In genomic region chr3:98812851-98813374, GRCh38 we compare ENCODE assay signal across 9 cellular contexts. TPM values are rescaled to one million over a fixed set of nuclear protein-coding genes. Genes with fewer than 3 reads are reported as not detected.
DNase-seq lines count a peak whose midpoint lies in the region; ATAC-seq, FAIRE-seq and TF ChIP-seq lines count a peak whose summit lies in the region.
"Had no signal": no experiment of that assay in that cellular context is flagged by ENCODE, and none has a peak within 500 bp of the region (broad histone marks: within the 10 kb centered on the region; RNA-seq: fewer than 3 reads in every experiment).

No MANE protein-coding gene starts in this region.

- FAIRE-seq in GM12892 (lab: Jason Lieb, UNC): no peak

- H3K4me1 Mint-ChIP-seq in brain: peaks cover 4% of the 10 kb centered on the region
- H3K4me1 Mint-ChIP-seq in activated CD4-positive, alpha-beta T cell treated with anti-CD3 and anti-CD28 coated beads for 36 hours: no peaks in the 10 kb centered on the region

- peaks cover 48% of the 10 kb centered on the region for H3F3A ChIP-seq in GM23248 (ENCODE audit: insufficient read depth)

- POLR2A ChIA-PET in activated CD4-positive, alpha-beta T cell treated with anti-CD3 and anti-CD28 coated beads for 36 hours (lab: Charles Lee): no interaction called here

- H4K20me1 ChIP-seq in DND-41 (ENCODE audit: insufficient read depth, low read length): no peaks in the 10 kb centered on the region
- no peaks in the 10 kb centered on the region for H4K20me1 ChIP-seq in GM23248 (ENCODE audit: insufficient read depth)

- H3K36me3 ChIP-seq in DND-41 (ENCODE audit: insufficient read depth, low read length): peaks cover 29% of the 10 kb centered on the region
- peaks cover 86% of the 10 kb centered on the region for H3K36me3 ChIP-seq in GM23248 (ENCODE audit: low read depth)

- no peak overlapping the region for H3K27ac Mint-ChIP-seq in brain
- H3K27ac Mint-ChIP-seq in activated CD4-positive, alpha-beta T cell treated with anti-CD3 and anti-CD28 coated beads for 36 hours: no peak overlapping the region

- in situ Hi-C loops in GM23248 (cut with MboI): no loop called here

- no peaks in the 10 kb centered on the region for H3K27me3 Mint-ChIP-seq in brain
- no peaks in the 10 kb centered on the region for H3K27me3 Mint-ChIP-seq in activated CD4-positive, alpha-beta T cell treated with anti-CD3 and anti-CD28 coated beads for 36 hours

- no peak overlapping the region for H3K4me3 Mint-ChIP-seq in brain
- no peak overlapping the region for H3K4me3 Mint-ChIP-seq in activated CD4-positive, alpha-beta T cell treated with anti-CD3 and anti-CD28 coated beads for 36 hours

- WGBS in GM23248 (ENCODE audit: low coverage in 1 of 2, low lambda C conversion rate in 2 of 2, missing lambda C conversion rate in 2 of 2), 2 experiments: 66 to 70% methylated on average over 5 of the region's 5 CpGs

- H3K9me2 ChIP-seq in GM23248 (ENCODE audit: insufficient read depth): no peaks in the 10 kb centered on the region

- H3K9me3 ChIP-seq in DND-41 (ENCODE audit: insufficient read depth, low read length, severe bottlenecking) (no peaks in the 10 kb centered on the region), GM23248 (ENCODE audit: low read depth) (no peaks in the 10 kb centered on the region)

- TF ChIP-seq CTCF in DND-41 (IDR thresholded peaks at IDR 0.05; ENCODE audit: borderline replicate concordance, extremely low read depth, low read length, poor library complexity, severe bottlenecking) (peak; percentile 80), brain (conservative IDR thresholded peaks at IDR 0.05) (peak; percentile 80 to 84)

- no peak overlapping the region for H3K27ac ChIP-seq in DND-41 (ENCODE audit: low read length)
- H3K27ac ChIP-seq in GM23248: no peak overlapping the region

- no peak for TF ChIP-seq POLR2A in GM12892 (IDR thresholded peaks at IDR 0.05; ENCODE audit: low read depth, low read length)

- no peaks in the 10 kb centered on the region for H3K79me2 ChIP-seq in DND-41 (ENCODE audit: insufficient read depth, low read length)
- H3K79me2 ChIP-seq in GM23248 (ENCODE audit: insufficient read depth): peaks cover 24% of the 10 kb centered on the region

- no peak overlapping the region for H3K9ac ChIP-seq in DND-41 (ENCODE audit: low read depth, low read length)
- H3K9ac ChIP-seq in GM23248: no peak overlapping the region

- no peaks in the 10 kb centered on the region for H3K4me1 ChIP-seq in DND-41 (ENCODE audit: insufficient read depth, low read length)
- H3K4me1 ChIP-seq in GM23248 (ENCODE audit: insufficient read depth): peaks cover 17% of the 10 kb centered on the region

- no peak overlapping the region for H2AFZ ChIP-seq in DND-41 (ENCODE audit: low read depth, low read length)
- H2AFZ ChIP-seq in GM23248: no peak overlapping the region

- H3K4me2 ChIP-seq in DND-41 (ENCODE audit: insufficient read depth, low read length) (no peak overlapping the region), GM23248 (ENCODE audit: unreplicated experiment) (no peak overlapping the region)

- ATAC-seq in DND-41 (ENCODE audit: insufficient read depth, low read depth) (peak; percentile 73), left lobe of liver (peak; percentile 83)
- no peak for ATAC-seq in activated CD4-positive, alpha-beta T cell treated with anti-CD3 and anti-CD28 coated beads for 36 hours

- H3K4me3 ChIP-seq in DND-41 (ENCODE audit: low read depth in 1 of 2, low read length in 2 of 2) (no peak overlapping the region), GM23248 (no peak overlapping the region)

- no peaks in the 10 kb centered on the region for H3K27me3 ChIP-seq in DND-41 (ENCODE audit: insufficient read depth, low read length, poor library complexity)
- H3K27me3 ChIP-seq in GM23248 (replicated peaks; ENCODE audit: insufficient read depth): no peaks in the 10 kb centered on the region

- CTCF ChIA-PET in activated CD4-positive, alpha-beta T cell treated with anti-CD3 and anti-CD28 coated beads for 36 hours (lab: Charles Lee): interaction anchor here (0.6 to 4.6 kb wide), 8 partner anchors 36 to 775 kb away, joined by 3 to 34 read pairs (median 6); no protein-coding TSS in a partner anchor

- no peak for DNase-seq in DND-41
- DNase-seq in GM23248: peak; percentile 60
- DNase-seq in NCI-H2029 treated with DMSO at 0.1 percent for 48 hours (lab: John Stamatoyannopoulos, UW): peak; percentile 55
- DNase-seq in left lobe of liver (ENCODE audit: low spot score): peak; percentile 85
- DNase-seq in activated CD4-positive, alpha-beta T cell treated with anti-CD3 and anti-CD28 coated beads for 36 hours: no peak
- no peak for DNase-seq in activated CD8-positive, alpha-beta memory T cell treated with anti-CD3 and anti-CD28 coated beads, Interleukin-2, amount 50 U/mL, for 4 hours
- DNase-seq in GM12892 (ENCODE audit: insufficient read length): no peak

- H3K36me3 Mint-ChIP-seq in brain: peaks cover 30% of the 10 kb centered on the region
- H3K36me3 Mint-ChIP-seq in activated CD4-positive, alpha-beta T cell treated with anti-CD3 and anti-CD28 coated beads for 36 hours (ENCODE audit: low read depth): no peaks in the 10 kb centered on the region

- no peaks in the 10 kb centered on the region for H3K9me3 Mint-ChIP-seq in brain
- no peaks in the 10 kb centered on the region for H3K9me3 Mint-ChIP-seq in activated CD4-positive, alpha-beta T cell treated with anti-CD3 and anti-CD28 coated beads for 36 hours (ENCODE audit: low read depth)

- intact Hi-C loops in activated CD4-positive, alpha-beta T cell treated with anti-CD3 and anti-CD28 coated beads for 36 hours (cut with DNase I, micrococcal nuclease): loop anchor here (1.0 to 10.0 kb wide), 8 partner anchors 211 to 872 kb away; no protein-coding TSS in a partner anchor

RNA-seq across cellular contexts. Expression of gene ST3GAL6, which starts 49.8 kb away (rescaled TPM):
- not detected in 2 replicates for total RNA-seq in GM23248 (2014; rRNA removed; shearing (Covaris generic))
- polyA plus RNA-seq in GM23248 (2016; fragmentation: Nextera tagmentation; extraction: Ambion mirVana) (0.56 and 1.9 TPM in 2 replicates), brain (ENCODE audit: insufficient read depth, low read depth, low replicate concordance) (1.7 TPM)
- total RNA-seq in left lobe of liver: 41.8 TPM
- not detected for total RNA-seq in activated CD4-positive, alpha-beta T cell treated with anti-CD3 and anti-CD28 coated beads for 36 hours
- 39.3 TPM for polyA plus RNA-seq in GM12892 (2012; ENCODE audit: missing spikeins)
- total RNA-seq: NCI-H460 had no signal

Comparison
In these comparisons a context has a peak if more than half of its experiments do, and no peak if none do; other contexts are left out.
1. DNase-seq: peak in GM23248 (single experiment), NCI-H2029 treated with DMSO at 0.1 percent for 48 hours (single experiment) and left lobe of liver (single experiment); none in DND-41 (single experiment), activated CD4-positive, alpha-beta T cell treated with anti-CD3 and anti-CD28 coated beads for 36 hours (single experiment), activated CD8-positive, alpha-beta memory T cell treated with anti-CD3 and anti-CD28 coated beads, Interleukin-2, amount 50 U/mL, for 4 hours (single experiment) and GM12892 (single experiment).
2. RNA of gene ST3GAL6, which starts 49.8 kb away (total RNA-seq): 41.8 TPM in left lobe of liver (single experiment); not detected in activated CD4-positive, alpha-beta T cell treated with anti-CD3 and anti-CD28 coated beads for 36 hours and not detected in GM23248; every median in the first group is over 10 times any median in the second.